20 cellular contexts compared by ENCODE assay signal in the genomic region with DNA sequence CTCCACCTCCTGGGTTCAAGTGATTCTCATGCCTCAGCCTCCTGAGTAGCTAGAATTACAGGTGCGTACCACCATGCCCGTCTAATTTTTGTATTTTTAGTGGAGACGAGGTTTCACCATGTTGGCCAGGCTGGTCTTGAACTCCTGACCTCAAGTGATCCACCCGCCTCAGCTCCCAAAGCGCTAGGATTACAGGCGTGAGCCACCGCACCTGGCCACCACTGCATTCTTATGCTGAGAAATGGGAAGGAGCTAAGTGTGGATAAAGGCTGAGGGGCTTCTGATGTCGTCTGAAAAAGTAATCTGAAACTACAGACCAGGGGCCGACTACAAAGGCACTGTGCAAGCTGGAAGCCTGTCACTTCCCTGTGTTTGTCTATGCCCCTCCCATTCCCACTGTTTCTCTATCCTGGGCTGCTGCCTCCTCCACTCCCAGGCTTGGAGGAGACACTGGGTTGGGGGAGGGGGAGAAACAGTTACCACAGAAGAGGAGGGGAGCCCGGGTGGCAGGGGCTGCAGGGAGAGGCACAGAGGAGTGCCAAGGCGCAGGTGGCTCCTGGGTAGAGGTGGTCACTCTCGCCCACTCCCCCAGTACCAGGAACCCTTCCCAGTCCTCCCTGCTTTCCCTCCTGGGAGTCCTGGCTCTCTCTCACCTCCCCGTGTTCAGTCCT. TPM values are rescaled to one million over a fixed set of nuclear protein-coding genes. Genes with fewer than 3 reads are reported as not detected.
DNase-seq lines count a peak whose midpoint lies in the region; ATAC-seq and TF ChIP-seq lines count a peak whose summit lies in the region.
"Had no signal": no experiment of that assay in that cellular context is flagged by ENCODE, and none has a peak within 500 bp of the region (broad histone marks: within the 10 kb centered on the region; RNA-seq: fewer than 3 reads in every experiment).

No MANE protein-coding gene starts in this region.

- H3K36me3 Mint-ChIP-seq in chondrocyte (ENCODE audit: low read depth): peaks cover 10% of the 10 kb centered on the region
- peaks cover 20% of the 10 kb centered on the region for H3K36me3 Mint-ChIP-seq in neural crest cell (ENCODE audit: low read depth)
- H3K36me3 Mint-ChIP-seq in Caco-2 (ENCODE audit: insufficient read depth, unreplicated experiment): peaks cover 57% of the 10 kb centered on the region

- H3K4me1 Mint-ChIP-seq in chondrocyte (ENCODE audit: low read depth) (peaks cover 29% of the 10 kb centered on the region), neural crest cell (peaks cover 48% of the 10 kb centered on the region), Caco-2 (ENCODE audit: low read depth, unreplicated experiment) (peaks cover 51% of the 10 kb centered on the region)

- H3K27me3 ChIP-seq in uterus: no peaks in the 10 kb centered on the region
- H3K27me3 ChIP-seq in Caco-2 (replicated peaks; ENCODE audit: control insufficient read depth, insufficient read depth, low read length): no peaks in the 10 kb centered on the region
- H3K27me3 ChIP-seq: colonic mucosa, gastroesophageal sphincter, upper lobe of right lung had no signal

- intact Hi-C loops in uterus (cut with DNase I; ENCODE audit: low total_unique reads): no loop called here
- intact Hi-C loops in Caco-2 (cut with micrococcal nuclease; ENCODE audit: unreplicated experiment): no loop called here

- H3K9me3 ChIP-seq in uterus (no peaks in the 10 kb centered on the region), Caco-2 (no peaks in the 10 kb centered on the region)
- H3K9me3 ChIP-seq: colonic mucosa, gastroesophageal sphincter, upper lobe of right lung had no signal

- no peak for TF ChIP-seq POLR2A in uterus (IDR thresholded peaks at IDR 0.05)

- H3K27ac Mint-ChIP-seq in chondrocyte (ENCODE audit: unreplicated experiment) (peak overlapping the region; percentile 17), neural crest cell (ENCODE audit: unreplicated experiment) (peak overlapping the region; percentile 43), Caco-2 (ENCODE audit: unreplicated experiment) (no peak overlapping the region)
- H3K27ac Mint-ChIP-seq: T-helper 1 cell treated with Interleukin-12 subunit alpha and Interleukin-12 subunit beta and Interleukin-4 antibody, amounts not matched to agents 30 μg/mL and 1 μg/mL, for 36 hours had no signal

- POLR2A ChIA-PET in Caco-2 (lab: Charles Lee): interaction anchor here (0.6 kb wide), 2 partner anchors 68 to 124 kb away, joined by 5 to 6 read pairs; no protein-coding TSS in a partner anchor

- BruUV-seq in Caco-2 (replicated peaks; lab: Mats Ljungman, UMichigan): no TSS peak

- TF ChIP-seq CTCF in chondrocyte (IDR thresholded peaks at IDR 0.05) (no peak), neural crest cell (conservative IDR thresholded peaks at IDR 0.05) (no peak), uterus (IDR thresholded peaks at IDR 0.05) (no peak), Caco-2 (IDR thresholded peaks at IDR 0.05; ENCODE audit: insufficient read depth in 1 of 2, low read depth in 1 of 2, low read length in 1 of 2, severe bottlenecking in 1 of 2, unreplicated experiment in 1 of 2) (no peak)

- no peak for ATAC-seq in SK-N-SH treated with all-trans-retinoic acid at 6 μM for 48 hours
- ATAC-seq: activated CD4-positive, CD25-positive, alpha-beta regulatory T cell treated with anti-CD3 and anti-CD28 coated beads, Interleukin-2, amount 50 U/mL, for 24 hours; gastroesophageal sphincter; upper lobe of right lung had no signal

- CTCF ChIA-PET in Caco-2 (lab: Charles Lee): interaction anchor here (0.8 to 0.9 kb wide), 2 partner anchors 7 to 13 kb away, joined by 3 to 4 read pairs; a partner anchor contains a TSS

- H3K27ac ChIP-seq in uterus: no peak overlapping the region
- H3K27ac ChIP-seq: colonic mucosa, epithelial cell of prostate, KMS-11, upper lobe of right lung had no signal

- H3K4me1 ChIP-seq in uterus (peaks cover 7 to 9% of the 10 kb centered on the region in 2 donors), Caco-2 (peaks cover 26% of the 10 kb centered on the region)

- H3K4me3 ChIP-seq in uterus (no peak overlapping the region), Caco-2 (ENCODE audit: low read depth, low read length) (no peak overlapping the region)
- H3K4me3 ChIP-seq: colonic mucosa, gastroesophageal sphincter, upper lobe of right lung had no signal

- H3K9me3 Mint-ChIP-seq in chondrocyte (ENCODE audit: low read depth) (no peaks in the 10 kb centered on the region), neural crest cell (no peaks in the 10 kb centered on the region), Caco-2 (ENCODE audit: unreplicated experiment) (no peaks in the 10 kb centered on the region)
- H3K9me3 Mint-ChIP-seq: CD14-positive monocyte; T-helper 1 cell treated with Interleukin-12 subunit alpha and Interleukin-12 subunit beta and Interleukin-4 antibody, amounts not matched to agents 30 μg/mL and 1 μg/mL, for 36 hours had no signal

- peak; percentile 17 for DNase-seq in NCI-H2107 treated with DMSO at 0.1 percent for 48 hours (lab: John Stamatoyannopoulos, UW; ENCODE audit: unreplicated experiment)
- DNase-seq in NCI-H2107 (lab: John Stamatoyannopoulos, UW): no peak
- peak; percentile 63 for DNase-seq in NCI-H2227 (lab: John Stamatoyannopoulos, UW; ENCODE audit: unreplicated experiment)
- no peak for DNase-seq in chondrocyte (ENCODE audit: low spot score)
- DNase-seq in neural crest cell (ENCODE audit: low read depth, low spot score): no peak
- DNase-seq in uterus: no peak
- DNase-seq in Caco-2: no peak
- DNase-seq: colonic mucosa; HCEC 1CT; NCI-H1092 treated with DMSO at 0.1 percent for 48 hours; stimulated activated CD4-positive, alpha-beta T cell treated with anti-CD3 and anti-CD28 coated beads, Interleukin-15, amount 100 ng/mL, for 24 hours; stimulated activated naive CD4-positive, alpha-beta T cell; upper lobe of right lung had no signal

- H3K4me3 Mint-ChIP-seq in chondrocyte (ENCODE audit: unreplicated experiment) (no peak overlapping the region), neural crest cell (peak overlapping the region; percentile 81), Caco-2 (ENCODE audit: unreplicated experiment) (no peak overlapping the region)
- H3K4me3 Mint-ChIP-seq: CD14-positive monocyte; T-helper 1 cell treated with Interleukin-12 subunit alpha and Interleukin-12 subunit beta and Interleukin-4 antibody, amounts not matched to agents 30 μg/mL and 1 μg/mL, for 36 hours had no signal

- H3K36me3 ChIP-seq in uterus (no peaks in the 10 kb centered on the region), Caco-2 (ENCODE audit: control insufficient read depth, insufficient read depth, low read length) (0 out of 2 replicates have a peak, but pooled peaks cover 1% of the 10 kb centered on the region)
- H3K36me3 ChIP-seq: colonic mucosa had no signal

- H3K27me3 Mint-ChIP-seq in chondrocyte (ENCODE audit: low read depth) (no peaks in the 10 kb centered on the region), neural crest cell (ENCODE audit: low read depth) (peaks cover 20% of the 10 kb centered on the region), Caco-2 (ENCODE audit: insufficient read depth, unreplicated experiment) (no peaks in the 10 kb centered on the region)

TF ChIP-seq in SK-N-SH treated with all-trans-retinoic acid at 6 μM for 48 hours, 23 proteins besides CTCF, POLR2A, EP300 and RAD21:
- TF ChIP-seq CSDC2 (CRISPR knock-in tag; IDR thresholded peaks at IDR 0.05) (no peak), ISL1 (CRISPR knock-in tag; IDR thresholded peaks at IDR 0.05) (no peak), ESRRG (CRISPR knock-in tag; IDR thresholded peaks at IDR 0.05) (no peak), ZC3H10 (CRISPR knock-in tag; IDR thresholded peaks at IDR 0.05) (no peak)
- TF ChIP-seq, protein P1, sequence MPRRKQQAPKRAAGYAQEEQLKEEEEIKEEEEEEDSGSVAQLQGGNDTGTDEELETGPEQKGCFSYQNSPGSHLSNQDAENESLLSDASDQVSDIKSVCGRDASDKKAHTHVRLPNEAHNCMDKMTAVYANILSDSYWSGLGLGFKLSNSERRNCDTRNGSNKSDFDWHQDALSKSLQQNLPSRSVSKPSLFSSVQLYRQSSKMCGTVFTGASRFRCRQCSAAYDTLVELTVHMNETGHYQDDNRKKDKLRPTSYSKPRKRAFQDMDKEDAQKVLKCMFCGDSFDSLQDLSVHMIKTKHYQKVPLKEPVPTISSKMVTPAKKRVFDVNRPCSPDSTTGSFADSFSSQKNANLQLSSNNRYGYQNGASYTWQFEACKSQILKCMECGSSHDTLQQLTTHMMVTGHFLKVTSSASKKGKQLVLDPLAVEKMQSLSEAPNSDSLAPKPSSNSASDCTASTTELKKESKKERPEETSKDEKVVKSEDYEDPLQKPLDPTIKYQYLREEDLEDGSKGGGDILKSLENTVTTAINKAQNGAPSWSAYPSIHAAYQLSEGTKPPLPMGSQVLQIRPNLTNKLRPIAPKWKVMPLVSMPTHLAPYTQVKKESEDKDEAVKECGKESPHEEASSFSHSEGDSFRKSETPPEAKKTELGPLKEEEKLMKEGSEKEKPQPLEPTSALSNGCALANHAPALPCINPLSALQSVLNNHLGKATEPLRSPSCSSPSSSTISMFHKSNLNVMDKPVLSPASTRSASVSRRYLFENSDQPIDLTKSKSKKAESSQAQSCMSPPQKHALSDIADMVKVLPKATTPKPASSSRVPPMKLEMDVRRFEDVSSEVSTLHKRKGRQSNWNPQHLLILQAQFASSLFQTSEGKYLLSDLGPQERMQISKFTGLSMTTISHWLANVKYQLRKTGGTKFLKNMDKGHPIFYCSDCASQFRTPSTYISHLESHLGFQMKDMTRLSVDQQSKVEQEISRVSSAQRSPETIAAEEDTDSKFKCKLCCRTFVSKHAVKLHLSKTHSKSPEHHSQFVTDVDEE (CRISPR knock-in tag; IDR thresholded peaks at IDR 0.05): no peak

RNA-seq across cellular contexts. Expression of a gene that starts 2.9 kb away (rescaled TPM):
- 81.7 to 89.3 TPM (median 83.0 TPM) in 3 replicates for total RNA-seq in chondrocyte
- total RNA-seq in neural crest cell: 195 and 203 TPM in 2 replicates
- 100 to 1,000 TPM in 2 of 4 donors, 10 to 100 TPM in 2; 37.9 to 120 (median 78.2) TPM for total RNA-seq in uterus
- total RNA-seq in Caco-2 (2022): 134 and 135 TPM in 2 replicates

RNA-seq across cellular contexts. Expression of a gene that starts 8.0 kb away (rescaled TPM):
- 55.2 to 76.6 TPM (median 58.9 TPM) in 3 replicates for total RNA-seq in chondrocyte
- 37.4 and 40.0 TPM in 2 replicates for total RNA-seq in neural crest cell
- total RNA-seq in uterus: 100 to 1,000 TPM in 1 of 4 donors, 10 to 100 TPM in 3; 17.9 to 126 (median 36.8) TPM
- 61.2 and 68.7 TPM in 2 replicates for total RNA-seq in Caco-2 (2022)

RNA-seq across cellular contexts. Expression of a gene that starts 8.5 kb away (rescaled TPM):
- total RNA-seq in chondrocyte: 2.4 to 5.8 TPM (median 3.5 TPM) in 3 replicates
- total RNA-seq in neural crest cell: 0.23 and 0.75 TPM in 2 replicates
- total RNA-seq in uterus: 10 to 100 TPM in 1 of 4 donors, 1 to 10 TPM in 1, under 1 TPM in 1, not detected in 1; 0.77 to 11.9 (median 5.3) TPM
- 1.1 and 1.3 TPM in 2 replicates for total RNA-seq in Caco-2 (2022)

RNA-seq across cellular contexts. Expression of a gene that starts 13.3 kb away (rescaled TPM):
- 9.6 to 15.2 TPM (median 11.8 TPM) in 3 replicates for total RNA-seq in chondrocyte
- total RNA-seq in neural crest cell: 18.0 and 20.7 TPM in 2 replicates
- 10 to 100 TPM in 1 of 4 donors, 1 to 10 TPM in 3; 7.1 to 19.3 (median 8.6) TPM for total RNA-seq in uterus
- 27.2 and 30.2 TPM in 2 replicates for total RNA-seq in Caco-2 (2022)

RNA-seq across cellular contexts. Expression of a gene that starts 17.2 kb away (rescaled TPM):
- total RNA-seq in chondrocyte (35.3 to 40.1 TPM (median 37.7 TPM) in 3 replicates), neural crest cell (57.4 and 58.3 TPM in 2 replicates), uterus (10 to 100 TPM; 17.7 to 50.4 (median 23.1) TPM), Caco-2 (2022) (37.2 and 37.6 TPM in 2 replicates)

Comparison
In these comparisons a context has a peak if more than half of its experiments do, and no peak if none do; other contexts are left out.
1. DNase-seq: peak in NCI-H2107 treated with DMSO at 0.1 percent for 48 hours (single experiment) and NCI-H2227 (single experiment); none in NCI-H2107 (single experiment), chondrocyte (single experiment), neural crest cell (single experiment), uterus (0 of 2) and Caco-2 (0 of 2).